Comparison of ENCODE assay signal across 1 cellular context in the genomic region with DNA sequence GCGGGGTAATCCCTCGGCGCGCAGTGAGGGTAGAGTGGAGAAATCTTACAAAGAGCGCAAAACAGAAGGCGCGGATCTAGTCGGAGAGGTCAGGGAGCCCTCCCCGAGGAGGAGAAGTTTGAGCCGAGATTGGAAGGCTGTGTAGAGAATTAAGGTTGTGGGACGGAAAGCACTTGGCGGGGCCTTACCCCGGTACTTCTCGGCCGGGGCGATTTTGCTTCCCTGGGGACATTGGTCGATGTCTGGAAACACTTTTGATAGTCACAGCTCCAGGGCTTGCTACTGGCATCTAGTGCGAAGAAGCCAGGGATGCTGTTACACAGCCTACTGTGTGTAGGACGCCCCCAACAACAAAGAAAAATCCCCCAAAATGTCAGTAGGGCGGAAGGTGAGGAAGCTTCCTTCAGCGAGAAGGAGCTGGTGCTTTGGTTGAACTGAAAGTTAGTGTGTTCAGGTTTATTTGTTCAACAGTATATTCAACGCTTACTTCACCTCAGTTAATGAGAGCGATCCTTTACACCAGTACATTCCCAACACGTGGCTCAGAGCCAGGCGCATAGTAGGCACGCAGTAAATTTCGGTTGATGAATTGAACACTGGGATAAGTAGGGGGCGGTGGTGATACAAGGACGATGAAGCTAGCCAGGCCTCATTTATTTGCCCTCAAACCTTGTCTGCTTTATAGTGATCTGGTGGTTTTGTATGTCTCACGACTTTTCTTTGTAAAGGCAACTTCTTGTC.
TF ChIP-seq lines count a peak whose summit lies in the region.

No MANE protein-coding gene starts in this region.

TF ChIP-seq in K562, 482 proteins besides CTCF, POLR2A, EP300 and RAD21 (continued from another document and continues in another):
- TF ChIP-seq CREB5 (CRISPR knock-in tag; IDR thresholded peaks at IDR 0.05), result 0 out of 2 replicates have a peak, but pooled peaks have one; percentile 62
- peak; percentile 55 for TF ChIP-seq CHD1 (IDR thresholded peaks at IDR 0.05; ENCODE audit: low read length)
- 0 out of 2 replicates have a peak, but pooled peaks have one; percentile 63 for TF ChIP-seq GABPB1 (CRISPR knock-in tag; IDR thresholded peaks at IDR 0.05)
- peak; percentile 31; the same call in 1 of the 2 replicates for TF ChIP-seq PHF21A (IDR thresholded peaks at IDR 0.05; ENCODE audit: borderline replicate concordance, low read depth)
- TF ChIP-seq ZNF384 (IDR thresholded peaks at IDR 0.05; ENCODE audit: low read depth, low read length), result no peak
- TF ChIP-seq SMARCA5 (IDR thresholded peaks at IDR 0.05), result no peak; the same call in 1 of the 2 replicates
- TF ChIP-seq HMG20B (CRISPR knock-in tag; IDR thresholded peaks at IDR 0.05), result no peak
- TF ChIP-seq RCOR1 (IDR thresholded peaks at IDR 0.05; ENCODE audit: borderline replicate concordance in 1 of 2, low read depth in 2 of 2, low read length in 2 of 2), result 0 out of 4 replicates have a peak, but pooled peaks of 1 of the 2 experiments have one; percentile 34
- TF ChIP-seq, protein P1, sequence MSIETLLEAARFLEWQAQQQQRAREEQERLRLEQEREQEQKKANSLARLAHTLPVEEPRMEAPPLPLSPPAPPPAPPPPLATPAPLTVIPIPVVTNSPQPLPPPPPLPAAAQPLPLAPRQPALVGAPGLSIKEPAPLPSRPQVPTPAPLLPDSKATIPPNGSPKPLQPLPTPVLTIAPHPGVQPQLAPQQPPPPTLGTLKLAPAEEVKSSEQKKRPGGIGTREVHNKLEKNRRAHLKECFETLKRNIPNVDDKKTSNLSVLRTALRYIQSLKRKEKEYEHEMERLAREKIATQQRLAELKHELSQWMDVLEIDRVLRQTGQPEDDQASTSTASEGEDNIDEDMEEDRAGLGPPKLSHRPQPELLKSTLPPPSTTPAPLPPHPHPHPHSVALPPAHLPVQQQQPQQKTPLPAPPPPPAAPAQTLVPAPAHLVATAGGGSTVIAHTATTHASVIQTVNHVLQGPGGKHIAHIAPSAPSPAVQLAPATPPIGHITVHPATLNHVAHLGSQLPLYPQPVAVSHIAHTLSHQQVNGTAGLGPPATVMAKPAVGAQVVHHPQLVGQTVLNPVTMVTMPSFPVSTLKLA (conservative IDR thresholded peaks at IDR 0.05), result peak; percentile 87 to 90
- TF ChIP-seq KDM2B (CRISPR knock-in tag; IDR thresholded peaks at IDR 0.05), result peak; percentile 42; the same call in 1 of the 2 replicates
- no peak for TF ChIP-seq TBL1XR1 (IDR thresholded peaks at IDR 0.05; ENCODE audit: low read length in 2 of 2)
- no peak for TF ChIP-seq TSC22D4 (tag; IDR thresholded peaks at IDR 0.05)
- TF ChIP-seq HNRNPK (IDR thresholded peaks at IDR 0.05; ENCODE audit: low read depth, low read length, poor library complexity, severe bottlenecking), result no peak
- peak; percentile 8; the same call in 1 of the 2 replicates for TF ChIP-seq RAD51 (IDR thresholded peaks at IDR 0.05; ENCODE audit: borderline replicate concordance, low read depth)
- TF ChIP-seq ZNF253 (CRISPR knock-in tag; conservative IDR thresholded peaks at IDR 0.05), result no peak
- TF ChIP-seq, protein P2, sequence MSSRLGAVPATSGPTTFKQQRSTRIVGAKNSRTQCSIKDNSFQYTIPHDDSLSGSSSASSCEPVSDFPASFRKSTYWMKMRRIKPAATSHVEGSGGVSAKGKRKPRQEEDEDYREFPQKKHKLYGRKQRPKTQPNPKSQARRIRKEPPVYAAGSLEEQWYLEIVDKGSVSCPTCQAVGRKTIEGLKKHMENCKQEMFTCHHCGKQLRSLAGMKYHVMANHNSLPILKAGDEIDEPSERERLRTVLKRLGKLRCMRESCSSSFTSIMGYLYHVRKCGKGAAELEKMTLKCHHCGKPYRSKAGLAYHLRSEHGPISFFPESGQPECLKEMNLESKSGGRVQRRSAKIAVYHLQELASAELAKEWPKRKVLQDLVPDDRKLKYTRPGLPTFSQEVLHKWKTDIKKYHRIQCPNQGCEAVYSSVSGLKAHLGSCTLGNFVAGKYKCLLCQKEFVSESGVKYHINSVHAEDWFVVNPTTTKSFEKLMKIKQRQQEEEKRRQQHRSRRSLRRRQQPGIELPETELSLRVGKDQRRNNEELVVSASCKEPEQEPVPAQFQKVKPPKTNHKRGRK (tag; IDR thresholded peaks at IDR 0.05), result no peak
- no peak for TF ChIP-seq TARDBP (IDR thresholded peaks at IDR 0.05)
- TF ChIP-seq, protein P3, sequence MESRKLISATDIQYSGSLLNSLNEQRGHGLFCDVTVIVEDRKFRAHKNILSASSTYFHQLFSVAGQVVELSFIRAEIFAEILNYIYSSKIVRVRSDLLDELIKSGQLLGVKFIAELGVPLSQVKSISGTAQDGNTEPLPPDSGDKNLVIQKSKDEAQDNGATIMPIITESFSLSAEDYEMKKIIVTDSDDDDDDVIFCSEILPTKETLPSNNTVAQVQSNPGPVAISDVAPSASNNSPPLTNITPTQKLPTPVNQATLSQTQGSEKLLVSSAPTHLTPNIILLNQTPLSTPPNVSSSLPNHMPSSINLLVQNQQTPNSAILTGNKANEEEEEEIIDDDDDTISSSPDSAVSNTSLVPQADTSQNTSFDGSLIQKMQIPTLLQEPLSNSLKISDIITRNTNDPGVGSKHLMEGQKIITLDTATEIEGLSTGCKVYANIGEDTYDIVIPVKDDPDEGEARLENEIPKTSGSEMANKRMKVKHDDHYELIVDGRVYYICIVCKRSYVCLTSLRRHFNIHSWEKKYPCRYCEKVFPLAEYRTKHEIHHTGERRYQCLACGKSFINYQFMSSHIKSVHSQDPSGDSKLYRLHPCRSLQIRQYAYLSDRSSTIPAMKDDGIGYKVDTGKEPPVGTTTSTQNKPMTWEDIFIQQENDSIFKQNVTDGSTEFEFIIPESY (CRISPR knock-in tag; IDR thresholded peaks at IDR 0.05), result no peak
- TF ChIP-seq, protein P4, sequence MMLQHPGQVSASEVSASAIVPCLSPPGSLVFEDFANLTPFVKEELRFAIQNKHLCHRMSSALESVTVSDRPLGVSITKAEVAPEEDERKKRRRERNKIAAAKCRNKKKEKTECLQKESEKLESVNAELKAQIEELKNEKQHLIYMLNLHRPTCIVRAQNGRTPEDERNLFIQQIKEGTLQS (IDR thresholded peaks at IDR 0.05), result no peak
- TF ChIP-seq, protein P4 (CRISPR knock-in tag; conservative IDR thresholded peaks at IDR 0.05), result no peak; the same call in 1 of the 2 replicates
- TF ChIP-seq HDAC1 (IDR thresholded peaks at IDR 0.05), result peak in 1 of 2 experiments; percentile 64; a peak in 2 of 4 replicates
- TF ChIP-seq ZFP36 (IDR thresholded peaks at IDR 0.05; ENCODE audit: low read depth, low read length, partially characterized antibody), result peak; percentile 12
- TF ChIP-seq POLR2AphosphoS2 (IDR thresholded peaks at IDR 0.05; ENCODE audit: low read length), result 0 out of 2 replicates have a peak, but pooled peaks have one; percentile 0
- TF ChIP-seq MCM5 (IDR thresholded peaks at IDR 0.05; ENCODE audit: low read depth), result no peak
- TF ChIP-seq SMAD4 (CRISPR knock-in tag; conservative IDR thresholded peaks at IDR 0.05), result no peak
- no peak for TF ChIP-seq ZBTB17 (CRISPR knock-in tag; IDR thresholded peaks at IDR 0.05)
- no peak for TF ChIP-seq HBP1 (CRISPR knock-in tag; IDR thresholded peaks at IDR 0.05)
- TF ChIP-seq RBM14 (IDR thresholded peaks at IDR 0.05; ENCODE audit: borderline replicate concordance, insufficient read depth, low read depth, low read length), result no peak
- no peak for TF ChIP-seq ZNF280A (IDR thresholded peaks at IDR 0.05; ENCODE audit: low read depth, partially characterized antibody)
- TF ChIP-seq, protein P5, sequence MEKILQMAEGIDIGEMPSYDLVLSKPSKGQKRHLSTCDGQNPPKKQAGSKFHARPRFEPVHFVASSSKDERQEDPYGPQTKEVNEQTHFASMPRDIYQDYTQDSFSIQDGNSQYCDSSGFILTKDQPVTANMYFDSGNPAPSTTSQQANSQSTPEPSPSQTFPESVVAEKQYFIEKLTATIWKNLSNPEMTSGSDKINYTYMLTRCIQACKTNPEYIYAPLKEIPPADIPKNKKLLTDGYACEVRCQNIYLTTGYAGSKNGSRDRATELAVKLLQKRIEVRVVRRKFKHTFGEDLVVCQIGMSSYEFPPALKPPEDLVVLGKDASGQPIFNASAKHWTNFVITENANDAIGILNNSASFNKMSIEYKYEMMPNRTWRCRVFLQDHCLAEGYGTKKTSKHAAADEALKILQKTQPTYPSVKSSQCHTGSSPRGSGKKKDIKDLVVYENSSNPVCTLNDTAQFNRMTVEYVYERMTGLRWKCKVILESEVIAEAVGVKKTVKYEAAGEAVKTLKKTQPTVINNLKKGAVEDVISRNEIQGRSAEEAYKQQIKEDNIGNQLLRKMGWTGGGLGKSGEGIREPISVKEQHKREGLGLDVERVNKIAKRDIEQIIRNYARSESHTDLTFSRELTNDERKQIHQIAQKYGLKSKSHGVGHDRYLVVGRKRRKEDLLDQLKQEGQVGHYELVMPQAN (IDR thresholded peaks at IDR 0.05; ENCODE audit: borderline replicate concordance), result no peak; the same call in 1 of the 2 replicates
- no peak for TF ChIP-seq ZNF324 (CRISPR knock-in tag; IDR thresholded peaks at IDR 0.05)
- no peak for TF ChIP-seq IRF9 (tag; IDR thresholded peaks at IDR 0.05)
- no peak for TF ChIP-seq RNF219 (CRISPR knock-in tag; IDR thresholded peaks at IDR 0.05)
- no peak for TF ChIP-seq ZEB2 (IDR thresholded peaks at IDR 0.05)
- TF ChIP-seq, protein P6, sequence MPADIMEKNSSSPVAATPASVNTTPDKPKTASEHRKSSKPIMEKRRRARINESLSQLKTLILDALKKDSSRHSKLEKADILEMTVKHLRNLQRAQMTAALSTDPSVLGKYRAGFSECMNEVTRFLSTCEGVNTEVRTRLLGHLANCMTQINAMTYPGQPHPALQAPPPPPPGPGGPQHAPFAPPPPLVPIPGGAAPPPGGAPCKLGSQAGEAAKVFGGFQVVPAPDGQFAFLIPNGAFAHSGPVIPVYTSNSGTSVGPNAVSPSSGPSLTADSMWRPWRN (IDR thresholded peaks at IDR 0.05; ENCODE audit: low read depth), result no peak
- peak; percentile 59 for TF ChIP-seq L3MBTL2 (IDR thresholded peaks at IDR 0.05)
- peak; percentile 52; the same call in 1 of the 2 replicates for TF ChIP-seq SP1 (CRISPR knock-in tag; IDR thresholded peaks at IDR 0.05)
- TF ChIP-seq MAFK (IDR thresholded peaks at IDR 0.05; ENCODE audit: low read length), result no peak
- TF ChIP-seq, protein P7, sequence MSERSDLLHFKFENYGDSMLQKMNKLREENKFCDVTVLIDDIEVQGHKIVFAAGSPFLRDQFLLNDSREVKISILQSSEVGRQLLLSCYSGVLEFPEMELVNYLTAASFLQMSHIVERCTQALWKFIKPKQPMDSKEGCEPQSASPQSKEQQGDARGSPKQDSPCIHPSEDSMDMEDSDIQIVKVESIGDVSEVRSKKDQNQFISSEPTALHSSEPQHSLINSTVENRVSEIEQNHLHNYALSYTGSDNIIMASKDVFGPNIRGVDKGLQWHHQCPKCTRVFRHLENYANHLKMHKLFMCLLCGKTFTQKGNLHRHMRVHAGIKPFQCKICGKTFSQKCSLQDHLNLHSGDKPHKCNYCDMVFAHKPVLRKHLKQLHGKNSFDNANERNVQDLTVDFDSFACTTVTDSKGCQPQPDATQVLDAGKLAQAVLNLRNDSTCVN (CRISPR knock-in tag; IDR thresholded peaks at IDR 0.05), result no peak
